Comparison of ENCODE assay signal across 13 cellular contexts in genomic region chr21:46661627-46662366, GRCh38. TPM values are rescaled to one million over a fixed set of nuclear protein-coding genes. Genes with fewer than 3 reads are reported as not detected.
DNase-seq lines count a peak whose midpoint lies in the region; ATAC-seq and TF ChIP-seq lines count a peak whose summit lies in the region.
"Had no signal": no experiment of that assay in that cellular context is flagged by ENCODE, and none has a peak within 500 bp of the region (broad histone marks: within the 10 kb centered on the region; RNA-seq: fewer than 3 reads in every experiment).

No MANE protein-coding gene starts in this region.

- no peak overlapping the region for H3K27ac ChIP-seq in brain microvascular endothelial cell
- H3K27ac ChIP-seq in left lung: no peak overlapping the region
- H3K27ac ChIP-seq in testis: no peak overlapping the region

- peak overlapping the region; percentile 36 for H3K4me3 Mint-ChIP-seq in T-helper 2 cell treated with Interferon-gamma antibody and Interleukin-4, amounts not matched to agents 5 μg/mL and 100 μg/mL, for 36 hours
- H3K4me3 Mint-ChIP-seq: activated naive CD8-positive, alpha-beta T cell had no signal

- H3K4me1 Mint-ChIP-seq in T-helper 2 cell treated with Interferon-gamma antibody and Interleukin-4, amounts not matched to agents 5 μg/mL and 100 μg/mL, for 36 hours (ENCODE audit: low read depth): peaks cover 5% of the 10 kb centered on the region

- no peak for TF ChIP-seq POLR2A in testis (IDR thresholded peaks at IDR 0.05)

- H3K9me3 ChIP-seq in left lung (no peaks in the 10 kb centered on the region), testis (no peaks in the 10 kb centered on the region), mucosa of descending colon (no peaks in the 10 kb centered on the region)

- intact Hi-C loops in left lung (cut with DNase I): no loop called here
- intact Hi-C loops in testis (cut with DNase I; ENCODE audit: low total_unique reads): no loop called here
- intact Hi-C loops in mucosa of descending colon (cut with DNase I, micrococcal nuclease): no loop called here

- TF ChIP-seq CTCF in brain microvascular endothelial cell (IDR thresholded peaks at IDR 0.05; ENCODE audit: low read depth, low read length, missing control alignments) (no peak), left lung (IDR thresholded peaks at IDR 0.05) (no peak), testis (IDR thresholded peaks at IDR 0.05) (no peak), mucosa of descending colon (IDR thresholded peaks at IDR 0.05) (no peak)

- in situ Hi-C loops in brain microvascular endothelial cell (cut with HindIII; ENCODE audit: low pct_ligation_motif_present, low sequenced_read_pairs): no loop called here

- peaks cover 27% of the 10 kb centered on the region for H3K36me3 Mint-ChIP-seq in T-helper 2 cell treated with Interferon-gamma antibody and Interleukin-4, amounts not matched to agents 5 μg/mL and 100 μg/mL, for 36 hours (ENCODE audit: low read depth)

- H3K4me3 ChIP-seq in brain microvascular endothelial cell (ENCODE audit: low read depth, low read length) (peak overlapping the region; percentile 35), left lung (no peak overlapping the region), testis (peak overlapping the region; percentile 32 to 37), mucosa of descending colon (no peak overlapping the region)

- H3K27me3 Mint-ChIP-seq in T-helper 2 cell treated with Interferon-gamma antibody and Interleukin-4, amounts not matched to agents 5 μg/mL and 100 μg/mL, for 36 hours (ENCODE audit: low read depth): no peaks in the 10 kb centered on the region
- H3K27me3 Mint-ChIP-seq: activated naive CD8-positive, alpha-beta T cell had no signal

- no peak overlapping the region for H3K27ac Mint-ChIP-seq in T-helper 2 cell treated with Interferon-gamma antibody and Interleukin-4, amounts not matched to agents 5 μg/mL and 100 μg/mL, for 36 hours

- H3K27me3 ChIP-seq in brain microvascular endothelial cell (replicated peaks) (no peaks in the 10 kb centered on the region), left lung (peaks cover 0 to 4% of the 10 kb centered on the region in 2 donors), testis (no peaks in the 10 kb centered on the region)

- H3K4me1 ChIP-seq in left lung (peaks cover 0 to 2% of the 10 kb centered on the region in 2 donors), testis (no peaks in the 10 kb centered on the region), mucosa of descending colon (ENCODE audit: low read depth) (no peaks in the 10 kb centered on the region)

- no peak for DNase-seq in T-helper 2 cell treated with Interferon-gamma antibody and Interleukin-4, amounts not matched to agents 5 μg/mL and 100 μg/mL, for 36 hours (ENCODE audit: low spot score)
- no peak for DNase-seq in T-helper 2 cell
- DNase-seq in brain microvascular endothelial cell: no peak
- DNase-seq in left lung: no peak
- DNase-seq in testis: no peak
- no peak for DNase-seq in mucosa of descending colon
- DNase-seq in activated effector memory CD4-positive, alpha-beta T cell treated with anti-CD3 and anti-CD28 coated beads, Interleukin-2, amount 50 U/mL, for 16 hours: no peak
- DNase-seq in T-helper 9 cell: no peak
- DNase-seq: GDM1 had no signal

- ATAC-seq in left lung: peak; percentile 7
- ATAC-seq in mucosa of descending colon: no peak

- WGBS in testis, 2 donors: 39 to 64% methylated on average over 6 to 62 of the region's 62 CpGs

- H3K36me3 ChIP-seq in brain microvascular endothelial cell (replicated peaks): peaks cover 5% of the 10 kb centered on the region
- peaks cover 0 to 84% of the 10 kb centered on the region in 2 donors for H3K36me3 ChIP-seq in left lung
- H3K36me3 ChIP-seq in testis (ENCODE audit: low read depth, missing control alignments): no peaks in the 10 kb centered on the region
- no peaks in the 10 kb centered on the region for H3K36me3 ChIP-seq in mucosa of descending colon (ENCODE audit: low read depth)

- peaks cover 2% of the 10 kb centered on the region for H3K9me3 Mint-ChIP-seq in T-helper 2 cell treated with Interferon-gamma antibody and Interleukin-4, amounts not matched to agents 5 μg/mL and 100 μg/mL, for 36 hours

RNA-seq across cellular contexts. Expression of gene PRMT2, which starts 26.3 kb away (rescaled TPM):
- total RNA-seq in left lung: 10 to 100 TPM; 91.7 to 99.5 TPM
- 10 to 100 TPM; 81.6 to 88.9 TPM for total RNA-seq in testis
- polyA plus RNA-seq in testis (ENCODE audit: insufficient read depth, low read depth, low replicate concordance): 59.4 TPM
- 100 to 1,000 TPM in 1 of 3 donors, 10 to 100 TPM in 2; 62.7 to 122 (median 71.1) TPM for total RNA-seq in mucosa of descending colon

RNA-seq across cellular contexts. Expression of gene S100B, which starts 56.9 kb away (rescaled TPM):
- total RNA-seq in left lung (1 to 10 TPM; 2.0 to 2.3 TPM), testis (1 to 10 TPM; 2.7 to 7.4 TPM), mucosa of descending colon (10 to 100 TPM in 1 of 3 donors, 1 to 10 TPM in 2; 2.2 to 42.2 (median 6.4) TPM)
- polyA plus RNA-seq in testis (ENCODE audit: insufficient read depth, low read depth, low replicate concordance): 7.1 TPM
- total RNA-seq: fibroblast of villous mesenchyme, myocyte, NCI-H460 had no signal

Comparison
In these comparisons a context has a peak if more than half of its experiments do, and no peak if none do; other contexts are left out.
1. H3K4me3 ChIP-seq: peak in brain microvascular endothelial cell (single experiment) and testis (2 of 2); none in left lung (0 of 2) and mucosa of descending colon (single experiment).